In the genomic region with DNA sequence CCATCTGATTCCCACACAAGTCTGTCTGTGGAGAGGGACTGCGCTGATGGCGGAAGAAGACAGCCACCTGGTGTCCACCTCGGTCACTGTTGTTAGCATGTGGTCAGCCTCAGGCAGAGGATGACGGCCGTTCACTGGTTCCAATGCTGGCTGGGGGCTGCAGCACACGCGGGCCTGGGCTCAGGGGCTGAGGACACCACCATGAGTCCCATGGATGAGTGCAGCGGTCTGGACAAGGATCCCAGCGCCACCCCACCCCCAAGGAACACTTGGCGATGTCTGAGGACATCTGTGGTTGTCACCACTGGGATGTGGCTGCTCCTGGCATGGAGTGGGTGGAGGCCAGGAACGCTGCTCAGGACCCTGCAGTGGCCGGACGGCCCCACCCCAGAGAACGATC, we compare ENCODE assay signal across 3 cellular contexts.
TF ChIP-seq lines count a peak whose summit lies in the region.

No MANE protein-coding gene starts in this region.

TF ChIP-seq in SK-N-SH, 30 proteins besides CTCF, POLR2A, EP300 and RAD21:
- no peak for TF ChIP-seq RFX5 (IDR thresholded peaks at IDR 0.05; ENCODE audit: low read length)
- no peak for TF ChIP-seq FOSL2 (IDR thresholded peaks at IDR 0.05; ENCODE audit: borderline replicate concordance, low read depth)
- TF ChIP-seq YY1 (IDR thresholded peaks at IDR 0.05; ENCODE audit: low read depth), result no peak
- TF ChIP-seq MEF2A (IDR thresholded peaks at IDR 0.05; ENCODE audit: borderline replicate concordance, low read depth), result no peak
- no peak for TF ChIP-seq SMC3 (IDR thresholded peaks at IDR 0.05; ENCODE audit: low read depth, low read length)
TF ChIP-seq in SK-N-SH: peak in this region for 0.

TF ChIP-seq in SK-N-SH treated with all-trans-retinoic acid at 6 μM for 48 hours, 23 proteins besides CTCF, POLR2A, EP300 and RAD21:
- TF ChIP-seq ESRRG (CRISPR knock-in tag; IDR thresholded peaks at IDR 0.05), result no peak
TF ChIP-seq in SK-N-SH treated with all-trans-retinoic acid at 6 μM for 48 hours: peak in this region for 0.

TF ChIP-seq in GM23338, 12 proteins besides CTCF, POLR2A, EP300 and RAD21:
- no peak for TF ChIP-seq ZNF114 (CRISPR knock-in tag; IDR thresholded peaks at IDR 0.05)
- TF ChIP-seq ETS1 (IDR thresholded peaks at IDR 0.05), result no peak
- no peak for TF ChIP-seq STAT1 (IDR thresholded peaks at IDR 0.05; ENCODE audit: unreplicated experiment)
- TF ChIP-seq EZH2 (IDR thresholded peaks at IDR 0.05; ENCODE audit: low read depth, unreplicated experiment), result no peak
- no peak for TF ChIP-seq JUNB (IDR thresholded peaks at IDR 0.05; ENCODE audit: unreplicated experiment)
